1 cellular context compared by ENCODE assay signal in genomic region chrX:66016905-66017658, GRCh38.
A peak's percentile ranks its signal among the peaks of the same experiment; 100 is the strongest.
TF ChIP-seq lines count a peak whose summit lies in the region.

No MANE protein-coding gene starts in this region.

TF ChIP-seq in GM12878, 131 proteins besides CTCF, POLR2A, EP300 and RAD21 (continued from another document):
- TF ChIP-seq MEF2A (IDR thresholded peaks at IDR 0.05; ENCODE audit: insufficient read depth, low read depth, low read length) = no peak
- TF ChIP-seq EED (IDR thresholded peaks at IDR 0.05; ENCODE audit: low read depth) = no peak
- TF ChIP-seq JUNB (IDR thresholded peaks at IDR 0.05) = peak; percentile 13; the same call in 1 of the 2 replicates
- TF ChIP-seq CEBPZ (IDR thresholded peaks at IDR 0.05; ENCODE audit: low read depth, low read length) = no peak
- TF ChIP-seq SPI1 (IDR thresholded peaks at IDR 0.05; ENCODE audit: borderline replicate concordance, insufficient read depth, low read depth, low read length) = peak; percentile 50; the same call in 1 of the 2 replicates
- TF ChIP-seq RAD51 (IDR thresholded peaks at IDR 0.05) = no peak
